24 cellular contexts compared by ENCODE assay signal in the genomic region with DNA sequence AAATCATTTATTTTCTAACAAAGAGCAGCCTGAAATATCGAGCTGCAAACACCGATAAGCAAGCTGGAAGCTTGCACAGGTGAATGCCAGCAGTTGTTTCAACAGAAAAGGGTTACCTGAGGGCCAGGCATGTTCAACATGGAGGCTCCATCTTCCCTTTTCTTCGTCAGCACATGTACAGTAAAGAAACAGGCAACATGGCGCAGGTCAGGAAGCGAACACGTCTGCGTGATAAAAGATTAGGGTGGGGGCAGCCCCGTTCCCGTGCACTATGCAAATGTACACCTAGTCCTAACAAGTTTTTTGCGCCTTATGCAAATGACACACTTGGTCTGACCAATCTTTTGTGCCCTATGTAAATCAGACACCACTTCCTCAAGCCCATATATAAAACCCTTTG.
A peak's percentile ranks its signal among the peaks of the same experiment; 100 is the strongest.
DNase-seq lines count a peak whose midpoint lies in the region; ATAC-seq and TF ChIP-seq lines count a peak whose summit lies in the region.
"Had no signal": no experiment of that assay in that cellular context is flagged by ENCODE, and none has a peak within 500 bp of the region (broad histone marks: within the 10 kb centered on the region; RNA-seq: fewer than 3 reads in every experiment).

No MANE protein-coding gene starts in this region.

- TF ChIP-seq CTCF in C4-2B (conservative IDR thresholded peaks at IDR 0.05) = no peak
- TF ChIP-seq CTCF in SK-N-SH (IDR thresholded peaks at IDR 0.05) = no peak
- no peak for TF ChIP-seq CTCF in gastrocnemius medialis (IDR thresholded peaks at IDR 0.05 in 4 of 5, conservative IDR thresholded peaks at IDR 0.05 in 1 of 5)

- H3F3A ChIP-seq in SK-N-SH (replicated peaks; ENCODE audit: insufficient read depth) = no peaks in the 10 kb centered on the region

- H3K27me3 Mint-ChIP-seq in immature natural killer cell (ENCODE audit: low read depth in 3 of 3) = peaks cover 0 to 2% (median 0%) of the 10 kb centered on the region in 3 donors
- H3K27me3 Mint-ChIP-seq: activated T-cell treated with anti-CD3 and anti-CD28 coated beads, Interleukin-2, amount 50 U/mL, for 24 hours; CD4-positive, CD25-positive, alpha-beta regulatory T cell; stimulated activated memory B cell treated with anti-CD40 and anti-IgM and Interleukin-4, amounts not matched to agents 10 μg/mL and 1 μg/mL and 100 μg/mL, for 72 hours had no signal

- H3K4me3 ChIP-seq in SK-N-SH (ENCODE audit: low read depth in 2 of 2, low read length in 1 of 2) = peak overlapping the region; percentile 32 to 43; a peak in 3 of 4 replicates
- H3K4me3 ChIP-seq in gastrocnemius medialis = no peak overlapping the region
- H3K4me3 ChIP-seq: ascending aorta, HAP-1, lower lobe of right lung, neural progenitor cell, thoracic aorta had no signal

- H3K9ac ChIP-seq in SK-N-SH = no peak overlapping the region; the same call in 1 of the 2 replicates
- H3K9ac ChIP-seq: neural progenitor cell had no signal

- H3K4me1 Mint-ChIP-seq in immature natural killer cell = no peaks in the 10 kb centered on the region
- H3K4me1 Mint-ChIP-seq: CD4-positive, CD25-positive, alpha-beta regulatory T cell; neural progenitor cell; stimulated activated memory B cell treated with anti-CD40 and anti-IgM and Interleukin-4, amounts not matched to agents 10 μg/mL and 1 μg/mL and 100 μg/mL, for 72 hours had no signal

- POLR2A ChIA-PET in SK-N-SH (lab: Yijun Ruan, JAX) = no interaction called here

- in situ Hi-C loops in gastrocnemius medialis (cut with MboI; ENCODE audit: low sequenced_read_pairs in 4 of 4) = no loop called here

- H4K20me1 ChIP-seq in SK-N-SH (ENCODE audit: insufficient read depth) = no peaks in the 10 kb centered on the region

- no peaks in the 10 kb centered on the region for H3K4me1 ChIP-seq in SK-N-SH (ENCODE audit: control insufficient read depth in 1 of 2, insufficient read depth in 2 of 2, low read depth in 1 of 2, low read length in 1 of 2)
- no peaks in the 10 kb centered on the region for H3K4me1 ChIP-seq in gastrocnemius medialis
- H3K4me1 ChIP-seq: ascending aorta, HAP-1, lower lobe of right lung had no signal

- H3K27me3 ChIP-seq in SK-N-SH (ENCODE audit: insufficient read depth) = no peaks in the 10 kb centered on the region
- no peaks in the 10 kb centered on the region for H3K27me3 ChIP-seq in gastrocnemius medialis
- H3K27me3 ChIP-seq: ascending aorta, neural progenitor cell had no signal

- no peaks in the 10 kb centered on the region for H3K9me3 ChIP-seq in SK-N-SH
- H3K9me3 ChIP-seq in gastrocnemius medialis = no peaks in the 10 kb centered on the region
- H3K9me3 ChIP-seq: ascending aorta, HAP-1, lower lobe of right lung, thoracic aorta had no signal

- peak overlapping the region; percentile 82 for H3K27ac ChIP-seq in C4-2B
- H3K27ac ChIP-seq in SK-N-SH (ENCODE audit: low read depth in 2 of 2, low read length in 1 of 2) = no peak overlapping the region
- no peak overlapping the region for H3K27ac ChIP-seq in gastrocnemius medialis
- H3K27ac ChIP-seq: ascending aorta, lower lobe of right lung, neural progenitor cell, thoracic aorta had no signal

- DNase-seq in HT1080 (ENCODE audit: low read depth) (peak; percentile 76), NCI-H2227 (lab: John Stamatoyannopoulos, UW; ENCODE audit: unreplicated experiment) (peak; percentile 86), SK-N-SH (peak; percentile 3), NCI-H345 (lab: John Stamatoyannopoulos, UW) (no peak), gastrocnemius medialis (no peak), immature natural killer cell (no peak)
- DNase-seq: activated CD8-positive, alpha-beta T cell treated with anti-CD3 and anti-CD28 coated beads, Interleukin-2, amount 10 ng/mL, durations not matched to agents 7 days and 5 days; activated naive CD4-positive, alpha-beta T cell treated with anti-CD3 and anti-CD28 coated beads, Interleukin-2, amount 50 U/mL, for 16 hours; activated T-cell treated with anti-CD3 and anti-CD28 coated beads, Interleukin-2, amount 50 U/mL, for 24 hours; CD4-positive, CD25-positive, alpha-beta regulatory T cell; central memory CD4-positive, alpha-beta T cell; DMS53; hippocampal formation; lower lobe of right lung; NCI-H1694 treated with DMSO at 0.1 percent for 48 hours; NCI-H446 treated with DMSO at 0.1 percent for 48 hours; stimulated activated CD4-positive, alpha-beta T cell treated with anti-CD3 and anti-CD28 coated beads, Interleukin-1b, Interleukin-23, amount 100 ng/mL, for 48 hours had no signal

- no peak for TF ChIP-seq EP300 in SK-N-SH (IDR thresholded peaks at IDR 0.05; ENCODE audit: borderline replicate concordance in 1 of 2, low read depth in 1 of 2, low read length in 1 of 2)

- peaks cover 9 to 35% (median 22%) of the 10 kb centered on the region in 6 donors for H3K9me3 Mint-ChIP-seq in immature natural killer cell
- H3K9me3 Mint-ChIP-seq: neural progenitor cell had no signal

- 10% methylated on average over 9 of the region's 10 CpGs for WGBS in SK-N-SH (ENCODE audit: low lambda C conversion rate)

- H2AFZ ChIP-seq in SK-N-SH (ENCODE audit: low read depth) = peak overlapping the region; percentile 81; the same call in 1 of the 2 replicates
- H2AFZ ChIP-seq: neural progenitor cell had no signal

- H3K36me3 ChIP-seq in SK-N-SH (replicated peaks in 1 of 2; ENCODE audit: control insufficient read depth in 1 of 2, insufficient read depth in 2 of 2, low read length in 1 of 2) (no peaks in the 10 kb centered on the region), gastrocnemius medialis (no peaks in the 10 kb centered on the region)
- H3K36me3 ChIP-seq: ascending aorta, HAP-1, lower lobe of right lung, neural progenitor cell, thoracic aorta had no signal

- no peak overlapping the region for H3K4me2 ChIP-seq in SK-N-SH
- H3K4me2 ChIP-seq: neural progenitor cell had no signal

- intact Hi-C loops in gastrocnemius medialis (cut with DNase I; ENCODE audit: low total_unique reads) = no loop called here

- ATAC-seq in HG03095 (IDR thresholded peaks at IDR 0.05; ENCODE audit: unreplicated experiment) (no peak), gastrocnemius medialis (no peak)
- ATAC-seq: activated CD8-positive, alpha-beta T cell treated with anti-CD3 and anti-CD28 coated beads, Interleukin-2, amount 10 ng/mL, durations not matched to agents 7 days and 5 days; lower lobe of right lung; stimulated activated memory B cell treated with anti-CD40 and anti-IgM and Interleukin-4, amounts not matched to agents 10 μg/mL and 1 μg/mL and 100 μg/mL, for 72 hours had no signal

- no peaks in the 10 kb centered on the region for H3K9me2 ChIP-seq in SK-N-SH

- H3K36me3 Mint-ChIP-seq in immature natural killer cell = peaks cover 0 to 9% (median 0%) of the 10 kb centered on the region in 3 donors
- H3K36me3 Mint-ChIP-seq: CD4-positive, CD25-positive, alpha-beta regulatory T cell; neural progenitor cell; stimulated activated memory B cell treated with anti-CD40 and anti-IgM and Interleukin-4, amounts not matched to agents 10 μg/mL and 1 μg/mL and 100 μg/mL, for 72 hours had no signal

- TF ChIP-seq POLR2A in gastrocnemius medialis (IDR thresholded peaks at IDR 0.05) = no peak

- no peak overlapping the region for H3K4me3 Mint-ChIP-seq in immature natural killer cell
- H3K4me3 Mint-ChIP-seq: activated CD8-positive, alpha-beta T cell treated with anti-CD3 and anti-CD28 coated beads, Interleukin-2, amount 10 ng/mL, durations not matched to agents 7 days and 5 days; activated T-cell treated with anti-CD3 and anti-CD28 coated beads, Interleukin-2, amount 50 U/mL, for 24 hours; CD4-positive, CD25-positive, alpha-beta regulatory T cell; neural progenitor cell; stimulated activated memory B cell treated with anti-CD40 and anti-IgM and Interleukin-4, amounts not matched to agents 10 μg/mL and 1 μg/mL and 100 μg/mL, for 72 hours had no signal

- H3K79me2 ChIP-seq in SK-N-SH (ENCODE audit: insufficient read depth) = no peaks in the 10 kb centered on the region

- no peak for TF ChIP-seq RAD21 in SK-N-SH (IDR thresholded peaks at IDR 0.05; ENCODE audit: low read length)

- no peak overlapping the region for H3K27ac Mint-ChIP-seq in immature natural killer cell
- H3K27ac Mint-ChIP-seq: activated CD8-positive, alpha-beta T cell treated with anti-CD3 and anti-CD28 coated beads, Interleukin-2, amount 10 ng/mL, durations not matched to agents 7 days and 5 days; activated T-cell treated with anti-CD3 and anti-CD28 coated beads, Interleukin-2, amount 50 U/mL, for 24 hours; CD4-positive, CD25-positive, alpha-beta regulatory T cell; neural progenitor cell; stimulated activated memory B cell treated with anti-CD40 and anti-IgM and Interleukin-4, amounts not matched to agents 10 μg/mL and 1 μg/mL and 100 μg/mL, for 72 hours had no signal

- CTCF ChIA-PET in SK-N-SH (lab: Yijun Ruan, JAX) = no interaction called here

TF ChIP-seq in SK-N-SH, 30 proteins besides CTCF, POLR2A, EP300 and RAD21:
- TF ChIP-seq CHD2 (IDR thresholded peaks at IDR 0.05; ENCODE audit: low read length, partially characterized antibody) (no peak), YY1 (IDR thresholded peaks at IDR 0.05; ENCODE audit: low read depth) (peak; percentile 48; the same call in 1 of the 2 replicates), FOSL2 (IDR thresholded peaks at IDR 0.05; ENCODE audit: borderline replicate concordance, low read depth) (no peak), JUND (IDR thresholded peaks at IDR 0.05) (no peak)
- TF ChIP-seq, protein P1, sequence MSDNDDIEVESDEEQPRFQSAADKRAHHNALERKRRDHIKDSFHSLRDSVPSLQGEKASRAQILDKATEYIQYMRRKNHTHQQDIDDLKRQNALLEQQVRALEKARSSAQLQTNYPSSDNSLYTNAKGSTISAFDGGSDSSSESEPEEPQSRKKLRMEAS (IDR thresholded peaks at IDR 0.05; ENCODE audit: low read depth) = peak; percentile 59

Comparison
In these comparisons a context has a peak if more than half of its experiments do, and no peak if none do; other contexts are left out.
1. DNase-seq: peak in HT1080 (single experiment), NCI-H2227 (single experiment) and SK-N-SH (single experiment); none in NCI-H345 (single experiment), gastrocnemius medialis (0 of 2) and immature natural killer cell (0 of 3).
2. H3K4me3 ChIP-seq: peak in SK-N-SH (2 of 2); none in gastrocnemius medialis (0 of 4).